ENCODE assay signal across 32 cellular contexts in genomic region chr15:94522125-94522524, GRCh38.
"Had no signal": no experiment of that assay in that cellular context is flagged by ENCODE, and none has a peak within 500 bp of the region (broad histone marks: within the 10 kb centered on the region; RNA-seq: fewer than 3 reads in every experiment).

No MANE protein-coding gene starts in this region.

- H3K4me1 Mint-ChIP-seq: immature natural killer cell; naive thymus-derived CD8-positive, alpha-beta T cell; nephron; neural crest cell; stimulated activated naive B cell treated with anti-CD40 and anti-IgM and Interleukin-4, amounts not matched to agents 10 μg/mL and 1 μg/mL and 100 μg/mL, for 72 hours had no signal

- H3K9me3 Mint-ChIP-seq: immature natural killer cell had no signal

- H3K36me3 ChIP-seq: left lung, lower lobe of right lung, pancreas, prostate gland, stomach, thyroid gland, transverse colon, upper lobe of right lung had no signal

- H3K27ac ChIP-seq: left lung, lower lobe of right lung, pancreas, prostate gland, skin epidermis, stomach, testis, thyroid gland, transverse colon, upper lobe of right lung had no signal

- H3K36me3 Mint-ChIP-seq: immature natural killer cell; naive thymus-derived CD8-positive, alpha-beta T cell; stimulated activated naive B cell treated with anti-CD40 and anti-IgM and Interleukin-4, amounts not matched to agents 10 μg/mL and 1 μg/mL and 100 μg/mL, for 72 hours had no signal

- FAIRE-seq: islet of Langerhans, kidney, pancreas, urothelium cell line had no signal

- H3K27ac Mint-ChIP-seq: immature natural killer cell; naive thymus-derived CD8-positive, alpha-beta T cell; nephron; stimulated activated naive B cell treated with anti-CD40 and anti-IgM and Interleukin-4, amounts not matched to agents 10 μg/mL and 1 μg/mL and 100 μg/mL, for 72 hours had no signal

- H3K4me3 Mint-ChIP-seq: immature natural killer cell; naive thymus-derived CD8-positive, alpha-beta T cell; nephron; neural crest cell; stimulated activated naive B cell treated with anti-CD40 and anti-IgM and Interleukin-4, amounts not matched to agents 10 μg/mL and 1 μg/mL and 100 μg/mL, for 72 hours had no signal

- H3K9me3 ChIP-seq: lower lobe of right lung, pancreas, prostate gland, testis, thyroid gland, transverse colon, upper lobe of right lung had no signal

- H3K4me1 ChIP-seq: left lung, lower lobe of right lung, pancreas, prostate gland, stomach, testis, thyroid gland, upper lobe of right lung had no signal

- H3K4me3 ChIP-seq: left lung, lower lobe of right lung, pancreas, prostate gland, skin epidermis, stomach, testis, thyroid gland, transverse colon, upper lobe of right lung had no signal

- DNase-seq: hippocampal formation; immature natural killer cell; kidney; left colon; left lung; lower lobe of right lung; mammary epithelial cell; mesenchymal stem cell; naive thymus-derived CD8-positive, alpha-beta T cell; nucleus accumbens; pancreas; posterior cingulate gyrus; retina; right cardiac atrium; stimulated activated CD4-positive, alpha-beta T cell treated with anti-CD3 and anti-CD28 coated beads, Interleukin-12 subunit alpha, Interleukin-12 subunit beta, amount 100 ng/mL, for 4 hours; stimulated activated CD4-positive, alpha-beta T cell treated with anti-CD3 and anti-CD28 coated beads, Interleukin-15, amount 100 ng/mL, for 24 hours; stimulated activated CD4-positive, alpha-beta T cell treated with anti-CD3 and anti-CD28 coated beads, Interleukin-2, amount 100 ng/mL, for 24 hours; stimulated activated CD4-positive, alpha-beta T cell treated with anti-CD3 and anti-CD28 coated beads, Interleukin-4, amount 100 ng/mL, for 1 hour; stimulated activated naive B cell treated with anti-CD40 and anti-IgM and Interleukin-4, amounts not matched to agents 10 μg/mL and 1 μg/mL and 100 μg/mL, for 72 hours; stimulated activated naive CD8-positive, alpha-beta T cell treated with anti-CD3 and anti-CD28 coated beads, Interleukin-15, Interleukin-2, amounts not matched to agents 100 U/mL and 50 U/mL, for 24 hours; stomach; testis; thyroid gland; transverse colon; upper lobe of right lung had no signal

- ATAC-seq: left colon; left lung; lower lobe of right lung; naive thymus-derived CD8-positive, alpha-beta T cell; pancreas; right cardiac atrium; sciatic nerve; stimulated activated naive B cell treated with anti-CD40 and anti-IgM and Interleukin-4, amounts not matched to agents 10 μg/mL and 1 μg/mL and 100 μg/mL, for 72 hours; stimulated activated naive CD8-positive, alpha-beta T cell treated with anti-CD3 and anti-CD28 coated beads, Interleukin-15, Interleukin-2, amounts not matched to agents 100 U/mL and 50 U/mL, for 24 hours; upper lobe of right lung had no signal

- H3K27me3 ChIP-seq: left lung, pancreas, stomach, testis, thyroid gland, transverse colon, upper lobe of right lung had no signal
